In the genomic region with DNA sequence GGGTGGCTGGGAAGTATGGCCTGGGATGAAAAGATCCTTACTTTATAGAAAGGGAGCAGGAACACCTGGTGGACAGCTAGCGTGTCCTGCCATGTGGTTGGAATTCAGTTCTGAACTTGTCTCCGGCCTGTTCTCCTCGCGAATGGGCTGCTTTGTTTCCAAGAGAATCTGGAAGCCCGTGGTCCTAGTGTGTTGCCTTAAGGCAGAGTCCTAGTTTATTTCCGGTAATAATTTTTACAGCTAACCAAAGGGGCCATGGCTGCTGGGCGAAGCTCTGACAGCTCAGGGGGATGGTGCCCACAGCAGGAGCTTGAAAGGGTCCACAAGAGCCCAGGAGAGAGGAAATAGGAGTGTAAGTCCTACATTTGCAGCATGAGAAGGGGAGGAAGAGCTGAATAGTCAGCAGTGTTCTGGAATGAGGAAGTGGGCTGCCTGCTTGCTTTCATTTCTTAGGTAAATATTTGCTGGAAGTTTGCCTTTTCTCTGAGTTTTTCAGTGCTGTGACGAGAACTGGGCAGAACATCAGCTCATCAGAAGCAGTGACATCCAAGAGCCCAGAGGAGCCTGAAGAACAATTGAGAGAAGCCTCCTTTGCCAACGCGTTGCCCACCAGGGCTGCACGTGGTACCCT, we compare ENCODE assay signal across 12 cellular contexts. TPM values are rescaled to one million over a fixed set of nuclear protein-coding genes. Genes with fewer than 3 reads are reported as not detected.
DNase-seq lines count a peak whose midpoint lies in the region; ATAC-seq, FAIRE-seq and TF ChIP-seq lines count a peak whose summit lies in the region.
"Had no signal": no experiment of that assay in that cellular context is flagged by ENCODE, and none has a peak within 500 bp of the region (broad histone marks: within the 10 kb centered on the region; RNA-seq: fewer than 3 reads in every experiment).

No MANE protein-coding gene starts in this region.

- no peaks in the 10 kb centered on the region for H3K79me2 ChIP-seq in mammary epithelial cell (ENCODE audit: insufficient read depth, low read length)

- intact Hi-C loops in mammary epithelial cell (cut with micrococcal nuclease) (no loop called here), pancreas (cut with DNase I) (no loop called here)

- no peak overlapping the region for H3K4me3 Mint-ChIP-seq in activated naive CD8-positive, alpha-beta T cell treated with anti-CD3 and anti-CD28 coated beads for 36 hours
- H3K4me3 Mint-ChIP-seq: activated CD4-positive, alpha-beta T cell treated with anti-CD3 and anti-CD28 coated beads, Interleukin-2, amount 10 ng/mL, durations not matched to agents 24 days and 14 days had no signal

- H3K27ac ChIP-seq in mammary epithelial cell (ENCODE audit: insufficient read depth, low read depth, low read length), result no peak overlapping the region
- H3K27ac ChIP-seq in pancreas, result peak overlapping the region; percentile 25 to 84 (median 56)
- H3K27ac ChIP-seq: neutrophil had no signal

- no peaks in the 10 kb centered on the region for H4K20me1 ChIP-seq in mammary epithelial cell (ENCODE audit: insufficient read depth, low read length)

- in situ Hi-C loops in mammary epithelial cell (cut with MboI; ENCODE audit: low sequenced_read_pairs in 2 of 2), result no loop called here

- no peak overlapping the region for H3K27ac Mint-ChIP-seq in activated naive CD8-positive, alpha-beta T cell treated with anti-CD3 and anti-CD28 coated beads for 36 hours
- H3K27ac Mint-ChIP-seq: activated CD4-positive, alpha-beta T cell treated with anti-CD3 and anti-CD28 coated beads, Interleukin-2, amount 10 ng/mL, durations not matched to agents 24 days and 14 days had no signal

- no TSS peak for BruUV-seq in mammary epithelial cell (replicated peaks; lab: Mats Ljungman, UMichigan)

- no peaks in the 10 kb centered on the region for H3K9me3 Mint-ChIP-seq in activated naive CD8-positive, alpha-beta T cell treated with anti-CD3 and anti-CD28 coated beads for 36 hours
- H3K9me3 Mint-ChIP-seq: activated CD4-positive, alpha-beta T cell treated with anti-CD3 and anti-CD28 coated beads, Interleukin-2, amount 10 ng/mL, durations not matched to agents 24 days and 14 days had no signal

- no peak overlapping the region for H3K4me2 ChIP-seq in mammary epithelial cell (ENCODE audit: insufficient read depth, low read depth, low read length)

- H3K9me3 ChIP-seq in mammary epithelial cell (replicated peaks; ENCODE audit: insufficient read depth, low read length) (no peaks in the 10 kb centered on the region), pancreas (no peaks in the 10 kb centered on the region)
- H3K9me3 ChIP-seq: neutrophil had no signal

- dilution Hi-C loops in mammary epithelial cell (cut with HindIII; ENCODE audit: low sequenced_read_pairs), result no loop called here

- peaks cover 3% of the 10 kb centered on the region for H3K4me1 Mint-ChIP-seq in activated naive CD8-positive, alpha-beta T cell treated with anti-CD3 and anti-CD28 coated beads for 36 hours
- H3K4me1 Mint-ChIP-seq: activated CD4-positive, alpha-beta T cell treated with anti-CD3 and anti-CD28 coated beads, Interleukin-2, amount 10 ng/mL, durations not matched to agents 24 days and 14 days; brain had no signal

- DNase-seq in GM12891 (ENCODE audit: insufficient read length, low spot score) (no peak), LNCaP clone FGC (ENCODE audit: low read depth) (peak; percentile 89), mammary epithelial cell (no peak), pancreas (peak in 4 of 6 donors; percentile 29 to 56 (median 46)), DMS79 (lab: John Stamatoyannopoulos, UW) (no peak)
- no peak for DNase-seq in stimulated activated naive CD8-positive, alpha-beta T cell treated with anti-CD3 and anti-CD28 coated beads, Interleukin-15, Interleukin-2, amounts not matched to agents 100 U/mL and 50 U/mL, for 24 hours
- no peak for DNase-seq in activated naive CD8-positive, alpha-beta T cell treated with anti-CD3 and anti-CD28 coated beads for 36 hours
- DNase-seq: activated CD4-positive, alpha-beta T cell treated with anti-CD3 and anti-CD28 coated beads, Interleukin-2, amount 10 ng/mL, durations not matched to agents 24 days and 14 days had no signal

- peak overlapping the region; percentile 57 for H2AFZ ChIP-seq in mammary epithelial cell (ENCODE audit: low read depth, low read length)

- H3K36me3 ChIP-seq in mammary epithelial cell (ENCODE audit: insufficient read depth, low read length) (no peaks in the 10 kb centered on the region), pancreas (no peaks in the 10 kb centered on the region)
- H3K36me3 ChIP-seq: neutrophil had no signal

- no peaks in the 10 kb centered on the region for H3K27me3 ChIP-seq in mammary epithelial cell (ENCODE audit: insufficient read depth, low read length)
- H3K27me3 ChIP-seq in pancreas, result no peaks in the 10 kb centered on the region

- peaks cover 5% of the 10 kb centered on the region for H3K27me3 Mint-ChIP-seq in activated naive CD8-positive, alpha-beta T cell treated with anti-CD3 and anti-CD28 coated beads for 36 hours
- H3K27me3 Mint-ChIP-seq: activated CD4-positive, alpha-beta T cell treated with anti-CD3 and anti-CD28 coated beads, Interleukin-2, amount 10 ng/mL, durations not matched to agents 24 days and 14 days had no signal

- CTCF ChIA-PET in mammary epithelial cell (lab: Charles Lee; ENCODE audit: low non-redundant PET), result no interaction called here

- TF ChIP-seq CTCF in LNCaP clone FGC (IDR thresholded peaks at IDR 0.05; ENCODE audit: control insufficient read depth, extremely low read depth, insufficient read depth), result no peak
- TF ChIP-seq CTCF in mammary epithelial cell (conservative IDR thresholded peaks at IDR 0.05 in 1 of 2, IDR thresholded peaks at IDR 0.05 in 1 of 2; ENCODE audit: extremely low read depth in 1 of 2, insufficient read depth in 1 of 2, low read depth in 1 of 2, low read length in 2 of 2), result no peak
- TF ChIP-seq CTCF in pancreas (IDR thresholded peaks at IDR 0.05), result no peak

- FAIRE-seq in GM12891 (lab: Jason Lieb, UNC) (no peak), pancreas (lab: Jason Lieb, UNC) (no peak)

- no peak overlapping the region for H3K9ac ChIP-seq in mammary epithelial cell (ENCODE audit: insufficient read depth, low read length)

- no peak for TF ChIP-seq POLR2A in GM12891 (IDR thresholded peaks at IDR 0.05; ENCODE audit: low read depth, low read length)

- no peaks in the 10 kb centered on the region for H3K36me3 Mint-ChIP-seq in activated naive CD8-positive, alpha-beta T cell treated with anti-CD3 and anti-CD28 coated beads for 36 hours

- peak; percentile 87 to 91 (median 88) for ATAC-seq in pancreas
- no peak for ATAC-seq in stimulated activated naive CD8-positive, alpha-beta T cell treated with anti-CD3 and anti-CD28 coated beads, Interleukin-15, Interleukin-2, amounts not matched to agents 100 U/mL and 50 U/mL, for 24 hours
- no peak for ATAC-seq in GM19467 (IDR thresholded peaks at IDR 0.05; ENCODE audit: unreplicated experiment)
- ATAC-seq: HCT116 had no signal

- WGBS in mammary epithelial cell (ENCODE audit: low coverage, missing lambda C conversion rate), result 51% methylated on average over 11 of the region's 11 CpGs
- 29 to 36% methylated on average over 11 of the region's 11 CpGs for WGBS in pancreas, 2 donors

- H3K4me3 ChIP-seq in LNCaP clone FGC (ENCODE audit: low read depth, low read length), result peak overlapping the region; percentile 7; the same call in 1 of the 2 replicates
- H3K4me3 ChIP-seq in mammary epithelial cell (replicated peaks in 1 of 3; ENCODE audit: insufficient read depth in 1 of 3, low read depth in 2 of 3, low read length in 3 of 3), result no peak overlapping the region
- peak overlapping the region in 1 of 4 donors; percentile 0 for H3K4me3 ChIP-seq in pancreas

- H3K4me1 ChIP-seq in mammary epithelial cell (ENCODE audit: insufficient read depth, low read length), result no peaks in the 10 kb centered on the region
- peaks cover 0 to 18% (median 6%) of the 10 kb centered on the region in 3 donors for H3K4me1 ChIP-seq in pancreas

TF ChIP-seq in GM12891, 5 proteins besides CTCF, POLR2A, EP300 and RAD21:
- TF ChIP-seq POLR2AphosphoS5 (IDR thresholded peaks at IDR 0.05; ENCODE audit: low read depth, low read length), result no peak
- no peak for TF ChIP-seq POU2F2 (IDR thresholded peaks at IDR 0.05; ENCODE audit: low read depth, low read length)
- TF ChIP-seq SPI1 (IDR thresholded peaks at IDR 0.05; ENCODE audit: low read depth, low read length), result peak; percentile 81
- no peak for TF ChIP-seq PAX5 (IDR thresholded peaks at IDR 0.05; ENCODE audit: insufficient read depth, low read length, severe bottlenecking)
- TF ChIP-seq TAF1 (IDR thresholded peaks at IDR 0.05; ENCODE audit: low read depth, low read length), result no peak
TF ChIP-seq in GM12891: peak in this region for 1.

RNA-seq across cellular contexts. Expression of a gene that starts 13.1 kb away (rescaled TPM):
- not detected for polyA plus RNA-seq in GM12891 (2012; ENCODE audit: low read depth, missing spikeins)
- total RNA-seq in mammary epithelial cell (not detected), pancreas (1 to 10 TPM in 1 of 6 donors, under 1 TPM in 5; 0.12 to 1.1 (median 0.72) TPM)
- polyA plus RNA-seq in mammary epithelial cell (0.11 TPM), pancreas (1 to 10 TPM in 1 of 2 donors, under 1 TPM in 1; 0.42 to 2.2 TPM)
- not detected for polyA minus RNA-seq in mammary epithelial cell
- total RNA-seq in activated naive CD8-positive, alpha-beta T cell treated with anti-CD3 and anti-CD28 coated beads for 36 hours, result not detected
- total RNA-seq: activated CD4-positive, alpha-beta T cell treated with anti-CD3 and anti-CD28 coated beads, Interleukin-2, amount 10 ng/mL, durations not matched to agents 24 days and 14 days had no signal

RNA-seq across cellular contexts. Expression of a gene that starts 44.8 kb away (rescaled TPM):
- polyA plus RNA-seq in GM12891 (2012; ENCODE audit: low read depth, missing spikeins), result 13.1 TPM
- total RNA-seq in mammary epithelial cell (10 to 100 TPM; 30.0 to 69.8 TPM), pancreas (10 to 100 TPM in 3 of 6 donors, 1 to 10 TPM in 3; 6.3 to 17.1 (median 10.3) TPM)
- polyA plus RNA-seq in mammary epithelial cell (35.3 TPM), pancreas (10 to 100 TPM in 1 of 2 donors, 1 to 10 TPM in 1; 6.0 to 12.4 TPM)
- 37.9 TPM for polyA minus RNA-seq in mammary epithelial cell
- 10 to 100 TPM; 31.8 to 35.0 TPM for total RNA-seq in activated naive CD8-positive, alpha-beta T cell treated with anti-CD3 and anti-CD28 coated beads for 36 hours

Comparison
In these comparisons a context has a peak if more than half of its experiments do, and no peak if none do; other contexts are left out.
1. DNase-seq: peak in LNCaP clone FGC (single experiment) and pancreas (4 of 6); none in GM12891 (single experiment), mammary epithelial cell (single experiment), stimulated activated naive CD8-positive, alpha-beta T cell treated with anti-CD3 and anti-CD28 coated beads, Interleukin-15, Interleukin-2, amounts not matched to agents 100 U/mL and 50 U/mL, for 24 hours (single experiment), activated naive CD8-positive, alpha-beta T cell treated with anti-CD3 and anti-CD28 coated beads for 36 hours (single experiment) and DMS79 (single experiment).
2. ATAC-seq: peak in pancreas (4 of 4); none in stimulated activated naive CD8-positive, alpha-beta T cell treated with anti-CD3 and anti-CD28 coated beads, Interleukin-15, Interleukin-2, amounts not matched to agents 100 U/mL and 50 U/mL, for 24 hours (single experiment) and GM19467 (single experiment).